Comparison of ENCODE assay signal across 8 cellular contexts in genomic region chr16:85416267-85417109, GRCh38.
DNase-seq lines count a peak whose midpoint lies in the region; ATAC-seq, FAIRE-seq and TF ChIP-seq lines count a peak whose summit lies in the region.

No MANE protein-coding gene starts in this region.

- peaks cover 1% of the 10 kb centered on the region for H4K20me1 ChIP-seq in keratinocyte (ENCODE audit: control insufficient read depth, extremely low read depth, insufficient read depth, low read length)

- FAIRE-seq in keratinocyte (lab: Jason Lieb, UNC) = no peak

- H3K9me1 ChIP-seq in keratinocyte (ENCODE audit: control insufficient read depth, extremely low read depth, insufficient read depth, low read length) = no peaks in the 10 kb centered on the region

- H3K27ac ChIP-seq in keratinocyte (ENCODE audit: control insufficient read depth, insufficient read depth, low read length) = no peak overlapping the region

- H3K27me3 ChIP-seq in adipocyte (replicated peaks; ENCODE audit: control insufficient read depth, insufficient read depth, low read length) (no peaks in the 10 kb centered on the region), keratinocyte (ENCODE audit: control insufficient read depth, extremely low read depth, insufficient read depth, low read length) (peaks cover 1% of the 10 kb centered on the region)

- no peaks in the 10 kb centered on the region for H3K79me2 ChIP-seq in keratinocyte (ENCODE audit: control insufficient read depth, insufficient read depth, low read length)

- ATAC-seq in HG02623 (IDR thresholded peaks at IDR 0.05; ENCODE audit: unreplicated experiment) = no peak
- ATAC-seq in GM18870 (IDR thresholded peaks at IDR 0.05; ENCODE audit: unreplicated experiment) = no peak

- H3K9ac ChIP-seq in adipocyte (ENCODE audit: low read length) = no peak overlapping the region
- H3K9ac ChIP-seq in keratinocyte (ENCODE audit: control insufficient read depth, extremely low read depth, insufficient read depth, low read length) = peak overlapping the region; percentile 18

- peak; percentile 84 to 94 (median 92) for TF ChIP-seq CTCF in keratinocyte (optimal IDR thresholded peaks at IDR 0.05 in 1 of 3, IDR thresholded peaks at IDR 0.05 in 1 of 3, conservative IDR thresholded peaks at IDR 0.05 in 1 of 3; ENCODE audit: extremely low read depth in 1 of 3, insufficient read depth in 2 of 3, low read length in 3 of 3)

- H3K36me3 ChIP-seq in adipocyte (ENCODE audit: control insufficient read depth, insufficient read depth, low read length, severe bottlenecking) (peaks cover 5% of the 10 kb centered on the region), keratinocyte (ENCODE audit: control insufficient read depth in 2 of 2, extremely low read depth in 1 of 2, insufficient read depth in 2 of 2, low read length in 2 of 2) (no peaks in the 10 kb centered on the region)

- H3K4me2 ChIP-seq in keratinocyte (ENCODE audit: control insufficient read depth, extremely low read depth, insufficient read depth, low read depth, low read length) = peak overlapping the region; percentile 49

- DNase-seq in DMS153 (lab: John Stamatoyannopoulos, UW) (peak; percentile 63), Kasumi-1 (lab: John Stamatoyannopoulos, UW) (peak; percentile 77 to 84), T-helper 2 cell (peak; percentile 23 to 67 (median 51)), adipocyte (ENCODE audit: low read depth) (peak; percentile 31), keratinocyte (ENCODE audit: low read depth, low spot score) (no peak)
- DNase-seq in stimulated activated CD4-positive, alpha-beta T cell treated with anti-CD3 and anti-CD28 coated beads, TNF-alpha, amount 100 ng/mL, for 4 hours (ENCODE audit: low read depth in 3 of 3) = peak; percentile 49 to 56 (median 53)

- no peaks in the 10 kb centered on the region for H3K4me1 ChIP-seq in adipocyte (ENCODE audit: control insufficient read depth, insufficient read depth, low read length)
- H3K4me1 ChIP-seq in keratinocyte (ENCODE audit: control insufficient read depth, extremely low read depth, insufficient read depth, low read length) = peaks cover 3% of the 10 kb centered on the region

- H3K9me3 ChIP-seq in adipocyte (ENCODE audit: control insufficient read depth, low read length) (no peaks in the 10 kb centered on the region), keratinocyte (ENCODE audit: control insufficient read depth, low read depth, low read length) (no peaks in the 10 kb centered on the region)

- dilution Hi-C loops in keratinocyte (cut with MboI; ENCODE audit: extremely low pct_ligation_motif_present, low sequenced_read_pairs) = no loop called here

- H2AFZ ChIP-seq in keratinocyte (ENCODE audit: control insufficient read depth, low read length) = peak overlapping the region; percentile 41

- H3K4me3 ChIP-seq in adipocyte (ENCODE audit: low read length) (no peak overlapping the region), keratinocyte (ENCODE audit: control insufficient read depth in 2 of 3, extremely low read depth in 1 of 3, insufficient read depth in 2 of 3, low read depth in 1 of 3, low read length in 3 of 3) (peak overlapping the region in 2 of 3 experiments; percentile 10 to 38)
